10 cellular contexts compared by ENCODE assay signal in genomic region chr6:139903411-139904157, GRCh38.
A peak's percentile ranks its signal among the peaks of the same experiment; 100 is the strongest.
DNase-seq lines count a peak whose midpoint lies in the region; ATAC-seq lines count a peak whose summit lies in the region.
"Had no signal": no experiment of that assay in that cellular context is flagged by ENCODE, and none has a peak within 500 bp of the region (broad histone marks: within the 10 kb centered on the region; RNA-seq: fewer than 3 reads in every experiment).

No MANE protein-coding gene starts in this region.

- DNase-seq in left colon, result peak in 1 of 2 donors; percentile 67
- DNase-seq in KG1 (lab: John Stamatoyannopoulos, UW), result no peak
- DNase-seq in stimulated activated CD4-positive, alpha-beta T cell treated with anti-CD3 and anti-CD28 coated beads, Interleukin-4, amount 100 ng/mL, for 4 hours, result no peak
- DNase-seq in NCI-H1105 (lab: John Stamatoyannopoulos, UW), result no peak
- no peak for DNase-seq in 8988T
- DNase-seq: trophoblast cell had no signal

- intact Hi-C loops in left colon (cut with DNase I, micrococcal nuclease), result no loop called here

- peak; percentile 97 for ATAC-seq in GM18502 (IDR thresholded peaks at IDR 0.05; ENCODE audit: poor library complexity, unreplicated experiment)
- peak; percentile 98 for ATAC-seq in GM21528 (IDR thresholded peaks at IDR 0.05; ENCODE audit: low FRiP score, unreplicated experiment)
- peak; percentile 98 for ATAC-seq in HG03442 (IDR thresholded peaks at IDR 0.05; ENCODE audit: unreplicated experiment)
- ATAC-seq in left colon, result peak; percentile 99
- ATAC-seq: K562 had no signal
